Comparison of ENCODE assay signal across 1 cellular context in genomic region chr12:122984612-122985358, GRCh38.
TF ChIP-seq lines count a peak whose summit lies in the region.

No MANE protein-coding gene starts in this region.

TF ChIP-seq in SK-N-SH treated with all-trans-retinoic acid at 6 μM for 48 hours, 23 proteins besides CTCF, POLR2A, EP300 and RAD21 (continued from another document):
- TF ChIP-seq PATZ1 (CRISPR knock-in tag; IDR thresholded peaks at IDR 0.05; ENCODE audit: borderline replicate concordance) (no peak), ESRRG (CRISPR knock-in tag; IDR thresholded peaks at IDR 0.05) (no peak), ARNTL (CRISPR knock-in tag; IDR thresholded peaks at IDR 0.05; ENCODE audit: borderline replicate concordance, low read depth) (no peak), ZFP3 (CRISPR knock-in tag; IDR thresholded peaks at IDR 0.05) (no peak), CSRNP3 (CRISPR knock-in tag; IDR thresholded peaks at IDR 0.05) (no peak), ZC3H10 (CRISPR knock-in tag; IDR thresholded peaks at IDR 0.05) (no peak), ISL1 (CRISPR knock-in tag; IDR thresholded peaks at IDR 0.05) (no peak)
